In the genomic region with DNA sequence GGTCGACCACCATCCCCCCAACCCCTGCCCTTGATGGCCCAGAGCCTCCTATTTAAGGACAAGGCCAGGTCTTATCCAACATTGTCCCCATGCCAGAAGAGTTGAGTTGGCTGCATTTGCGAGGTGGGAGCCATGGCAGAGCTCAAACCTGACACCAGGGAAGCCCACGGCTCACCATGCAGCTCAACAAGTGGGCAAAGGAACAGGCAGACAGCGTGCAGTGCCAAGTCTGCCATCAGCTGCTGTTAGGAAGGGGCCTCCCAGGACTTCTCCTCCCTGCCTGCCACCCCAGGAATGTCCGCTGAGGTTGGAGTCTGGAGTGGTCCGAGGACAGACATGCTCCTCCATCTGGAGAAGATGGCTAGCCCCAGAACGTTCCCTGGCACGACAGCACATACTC, we compare ENCODE assay signal across 1 cellular context.
TF ChIP-seq lines count a peak whose summit lies in the region.

No MANE protein-coding gene starts in this region.

TF ChIP-seq in WTC11, 78 proteins besides CTCF, POLR2A, EP300 and RAD21 (continued from another document):
- TF ChIP-seq, protein P1, sequence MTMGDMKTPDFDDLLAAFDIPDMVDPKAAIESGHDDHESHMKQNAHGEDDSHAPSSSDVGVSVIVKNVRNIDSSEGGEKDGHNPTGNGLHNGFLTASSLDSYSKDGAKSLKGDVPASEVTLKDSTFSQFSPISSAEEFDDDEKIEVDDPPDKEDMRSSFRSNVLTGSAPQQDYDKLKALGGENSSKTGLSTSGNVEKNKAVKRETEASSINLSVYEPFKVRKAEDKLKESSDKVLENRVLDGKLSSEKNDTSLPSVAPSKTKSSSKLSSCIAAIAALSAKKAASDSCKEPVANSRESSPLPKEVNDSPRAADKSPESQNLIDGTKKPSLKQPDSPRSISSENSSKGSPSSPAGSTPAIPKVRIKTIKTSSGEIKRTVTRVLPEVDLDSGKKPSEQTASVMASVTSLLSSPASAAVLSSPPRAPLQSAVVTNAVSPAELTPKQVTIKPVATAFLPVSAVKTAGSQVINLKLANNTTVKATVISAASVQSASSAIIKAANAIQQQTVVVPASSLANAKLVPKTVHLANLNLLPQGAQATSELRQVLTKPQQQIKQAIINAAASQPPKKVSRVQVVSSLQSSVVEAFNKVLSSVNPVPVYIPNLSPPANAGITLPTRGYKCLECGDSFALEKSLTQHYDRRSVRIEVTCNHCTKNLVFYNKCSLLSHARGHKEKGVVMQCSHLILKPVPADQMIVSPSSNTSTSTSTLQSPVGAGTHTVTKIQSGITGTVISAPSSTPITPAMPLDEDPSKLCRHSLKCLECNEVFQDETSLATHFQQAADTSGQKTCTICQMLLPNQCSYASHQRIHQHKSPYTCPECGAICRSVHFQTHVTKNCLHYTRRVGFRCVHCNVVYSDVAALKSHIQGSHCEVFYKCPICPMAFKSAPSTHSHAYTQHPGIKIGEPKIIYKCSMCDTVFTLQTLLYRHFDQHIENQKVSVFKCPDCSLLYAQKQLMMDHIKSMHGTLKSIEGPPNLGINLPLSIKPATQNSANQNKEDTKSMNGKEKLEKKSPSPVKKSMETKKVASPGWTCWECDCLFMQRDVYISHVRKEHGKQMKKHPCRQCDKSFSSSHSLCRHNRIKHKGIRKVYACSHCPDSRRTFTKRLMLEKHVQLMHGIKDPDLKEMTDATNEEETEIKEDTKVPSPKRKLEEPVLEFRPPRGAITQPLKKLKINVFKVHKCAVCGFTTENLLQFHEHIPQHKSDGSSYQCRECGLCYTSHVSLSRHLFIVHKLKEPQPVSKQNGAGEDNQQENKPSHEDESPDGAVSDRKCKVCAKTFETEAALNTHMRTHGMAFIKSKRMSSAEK (CRISPR knock-in tag; IDR thresholded peaks at IDR 0.05; ENCODE audit: borderline replicate concordance), result no peak
- TF ChIP-seq, protein P2, sequence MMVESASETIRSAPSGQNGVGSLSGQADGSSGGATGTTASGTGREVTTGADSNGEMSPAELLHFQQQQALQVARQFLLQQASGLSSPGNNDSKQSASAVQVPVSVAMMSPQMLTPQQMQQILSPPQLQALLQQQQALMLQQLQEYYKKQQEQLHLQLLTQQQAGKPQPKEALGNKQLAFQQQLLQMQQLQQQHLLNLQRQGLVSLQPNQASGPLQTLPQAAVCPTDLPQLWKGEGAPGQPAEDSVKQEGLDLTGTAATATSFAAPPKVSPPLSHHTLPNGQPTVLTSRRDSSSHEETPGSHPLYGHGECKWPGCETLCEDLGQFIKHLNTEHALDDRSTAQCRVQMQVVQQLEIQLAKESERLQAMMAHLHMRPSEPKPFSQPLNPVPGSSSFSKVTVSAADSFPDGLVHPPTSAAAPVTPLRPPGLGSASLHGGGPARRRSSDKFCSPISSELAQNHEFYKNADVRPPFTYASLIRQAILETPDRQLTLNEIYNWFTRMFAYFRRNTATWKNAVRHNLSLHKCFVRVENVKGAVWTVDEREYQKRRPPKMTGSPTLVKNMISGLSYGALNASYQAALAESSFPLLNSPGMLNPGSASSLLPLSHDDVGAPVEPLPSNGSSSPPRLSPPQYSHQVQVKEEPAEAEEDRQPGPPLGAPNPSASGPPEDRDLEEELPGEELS (CRISPR knock-in tag; IDR thresholded peaks at IDR 0.05), result no peak
